9 cellular contexts compared by ENCODE assay signal in genomic region chr12:26196424-26196722, GRCh38. TPM values are rescaled to one million over a fixed set of nuclear protein-coding genes. Genes with fewer than 3 reads are reported as not detected.
DNase-seq lines count a peak whose midpoint lies in the region; ATAC-seq and TF ChIP-seq lines count a peak whose summit lies in the region.
"Had no signal": no experiment of that assay in that cellular context is flagged by ENCODE, and none has a peak within 500 bp of the region (broad histone marks: within the 10 kb centered on the region; RNA-seq: fewer than 3 reads in every experiment).

No MANE protein-coding gene starts in this region.

- H3K27me3 ChIP-seq in GM23338 (ENCODE audit: insufficient read depth) (peaks cover 56% of the 10 kb centered on the region), ascending aorta (no peaks in the 10 kb centered on the region), hepatocyte (peaks cover 2% of the 10 kb centered on the region)

- peaks cover 8% of the 10 kb centered on the region; the same call in 2 of the 3 replicates for H3K4me1 Mint-ChIP-seq in GM23338

- no peak for TF ChIP-seq CTCF in GM23338 (conservative IDR thresholded peaks at IDR 0.05; ENCODE audit: low read depth in 2 of 2)
- TF ChIP-seq CTCF in ascending aorta (IDR thresholded peaks at IDR 0.05), result no peak
- no peak for TF ChIP-seq CTCF in hepatocyte (IDR thresholded peaks at IDR 0.05; ENCODE audit: poor library complexity)

- H3K4me3 ChIP-seq in GM23338 (peak overlapping the region; percentile 66), ascending aorta (peak overlapping the region; percentile 58 to 74), hepatocyte (no peak overlapping the region), skeletal muscle cell (ENCODE audit: low read depth, low read length) (peak overlapping the region; percentile 57)

- intact Hi-C loops in ascending aorta (cut with DNase I), result loop anchor here (1.0 to 5.0 kb wide), 5 partner anchors 44 to 944 kb away; partner anchors contain the start of genes KRAS and RASSF8

- no peaks in the 10 kb centered on the region for H3K9me3 ChIP-seq in ascending aorta
- H3K9me3 ChIP-seq in hepatocyte (ENCODE audit: low read depth), result no peaks in the 10 kb centered on the region
- H3K9me3 ChIP-seq: right lobe of liver had no signal

- peak overlapping the region; percentile 98 for H2AFZ ChIP-seq in GM23338
- H2AFZ ChIP-seq in hepatocyte, result peak overlapping the region; percentile 94

- peaks cover 15% of the 10 kb centered on the region for H3K4me1 ChIP-seq in GM23338 (ENCODE audit: insufficient read depth)
- H3K4me1 ChIP-seq in ascending aorta, result peaks cover 0 to 21% of the 10 kb centered on the region in 2 donors
- H3K4me1 ChIP-seq in hepatocyte (ENCODE audit: insufficient read depth), result peaks cover 5% of the 10 kb centered on the region

- H3K36me3 ChIP-seq in GM23338 (ENCODE audit: insufficient read depth) (no peaks in the 10 kb centered on the region), ascending aorta (no peaks in the 10 kb centered on the region), hepatocyte (replicated peaks; ENCODE audit: insufficient read depth, low read depth) (no peaks in the 10 kb centered on the region)
- H3K36me3 ChIP-seq: right lobe of liver had no signal

- H3K9me3 Mint-ChIP-seq in GM23338, result no peaks in the 10 kb centered on the region

- H3K27ac Mint-ChIP-seq in GM23338, result no peak overlapping the region

- no peak for ATAC-seq in GM23338
- ATAC-seq in HG02981 (IDR thresholded peaks at IDR 0.05; ENCODE audit: unreplicated experiment), result no peak

- H3K9me2 ChIP-seq in GM23338 (ENCODE audit: insufficient read depth), result no peaks in the 10 kb centered on the region
- no peaks in the 10 kb centered on the region for H3K9me2 ChIP-seq in hepatocyte (replicated peaks; ENCODE audit: insufficient read depth)

- 62% methylated on average over 5 of the region's 5 CpGs for WGBS in hepatocyte (ENCODE audit: low lambda C conversion rate, missing lambda C conversion rate)

- H3K27ac ChIP-seq in GM23338 (ENCODE audit: low read depth) (no peak overlapping the region), ascending aorta (peak overlapping the region; percentile 88 to 90), hepatocyte (peak overlapping the region; percentile 69)

- H3K36me3 Mint-ChIP-seq in GM23338 (ENCODE audit: low read depth), result no peaks in the 10 kb centered on the region

- peak overlapping the region; percentile 95 for H3K4me2 ChIP-seq in GM23338
- H3K4me2 ChIP-seq in hepatocyte, result peak overlapping the region; percentile 95

- no peaks in the 10 kb centered on the region; the same call in 1 of the 2 replicates for H3F3A ChIP-seq in GM23338 (replicated peaks; ENCODE audit: low read depth)

- DNase-seq in GM23338 (ENCODE audit: low spot score), result no peak
- no peak for DNase-seq in ascending aorta (ENCODE audit: low spot score in 2 of 2)
- peak; percentile 19 for DNase-seq in hepatocyte (ENCODE audit: low spot score)
- no peak for DNase-seq in skeletal muscle cell (ENCODE audit: low read depth)
- DNase-seq in NCI-H128 (lab: John Stamatoyannopoulos, UW; ENCODE audit: unreplicated experiment), result no peak
- DNase-seq in OCI-M1 (lab: John Stamatoyannopoulos, UW), result no peak
- DNase-seq in NCI-H2227 treated with DMSO at 0.1 percent for 48 hours (lab: John Stamatoyannopoulos, UW), result no peak

- H3K27me3 Mint-ChIP-seq in GM23338 (ENCODE audit: insufficient read depth, low read depth, poor library complexity), result peaks cover 25% of the 10 kb centered on the region

- H4K20me1 ChIP-seq in GM23338 (replicated peaks; ENCODE audit: insufficient read depth), result no peaks in the 10 kb centered on the region
- H4K20me1 ChIP-seq in hepatocyte (ENCODE audit: insufficient read depth, poor library complexity, severe bottlenecking), result no peaks in the 10 kb centered on the region

- peak overlapping the region; percentile 92 for H3K4me3 Mint-ChIP-seq in GM23338

- H3K79me2 ChIP-seq in GM23338 (replicated peaks; ENCODE audit: insufficient read depth) (no peaks in the 10 kb centered on the region), hepatocyte (no peaks in the 10 kb centered on the region)

TF ChIP-seq in GM23338, 12 proteins besides CTCF, POLR2A, EP300 and RAD21:
- TF ChIP-seq REST (IDR thresholded peaks at IDR 0.05; ENCODE audit: unreplicated experiment) (no peak), ETS1 (IDR thresholded peaks at IDR 0.05) (no peak), EZH2phosphoT487 (IDR thresholded peaks at IDR 0.05; ENCODE audit: unreplicated experiment) (no peak), STAT1 (IDR thresholded peaks at IDR 0.05; ENCODE audit: unreplicated experiment) (no peak)

RNA-seq across cellular contexts. Expression of gene SSPN, which starts 1.0 kb away (rescaled TPM):
- 1.1 and 3.1 TPM in 2 replicates for total RNA-seq in GM23338 (2014; rRNA removed; shearing (Covaris generic))
- polyA plus RNA-seq in GM23338 (2016; fragmentation: Nextera tagmentation; extraction: Ambion mirVana) (2.3 and 2.8 TPM in 2 replicates), hepatocyte (1.7 and 2.3 TPM in 2 replicates)
- total RNA-seq in ascending aorta (56.3 TPM), hepatocyte (4.1 and 12.5 TPM in 2 replicates)
